8 cellular contexts compared by ENCODE assay signal in the genomic region with DNA sequence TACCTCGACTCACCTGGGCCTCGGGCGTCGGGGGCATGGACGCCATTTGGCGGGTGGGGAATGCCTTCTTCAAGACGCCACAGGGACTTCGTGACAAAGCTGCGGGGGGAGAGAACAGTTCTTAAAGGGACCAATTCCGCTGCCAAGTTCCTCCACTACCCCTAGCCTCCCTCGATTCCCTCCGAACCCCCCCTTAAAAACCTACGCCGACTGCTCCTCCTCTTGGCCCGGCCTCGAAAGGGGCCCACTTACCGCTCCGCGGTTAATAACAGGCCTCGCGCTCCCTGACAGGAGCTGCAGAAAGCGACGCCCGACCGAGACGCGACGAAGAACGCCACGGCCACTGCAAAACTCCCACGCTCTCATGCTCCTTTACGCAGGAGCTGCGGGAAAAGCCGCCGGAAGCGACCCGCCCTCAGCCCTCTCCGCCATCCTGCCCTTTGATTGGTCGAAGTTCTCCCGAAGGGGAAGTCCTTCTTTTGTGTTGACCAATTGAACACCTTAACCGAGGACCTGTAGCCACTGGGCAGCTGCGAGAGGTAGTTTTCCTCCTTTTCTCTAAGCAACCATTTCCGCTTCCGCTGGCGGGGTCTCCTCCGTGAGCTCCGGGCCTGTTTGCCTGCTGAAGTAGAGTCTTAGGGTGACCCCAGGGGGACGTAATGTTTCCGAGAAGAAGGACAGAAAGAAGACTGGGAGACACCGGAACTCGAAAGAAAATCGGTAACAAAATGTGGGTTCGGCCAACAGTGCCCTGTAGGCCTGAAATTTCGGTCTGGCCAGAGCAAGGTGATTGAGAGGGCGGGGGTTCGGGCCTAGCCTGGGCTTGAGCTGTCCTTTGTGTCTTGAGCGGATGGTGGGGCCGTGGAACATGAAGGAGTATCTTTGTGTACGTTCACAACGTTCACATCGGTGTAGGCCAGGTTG. TPM values are rescaled to one million over a fixed set of nuclear protein-coding genes. Genes with fewer than 3 reads are reported as not detected.
DNase-seq lines count a peak whose midpoint lies in the region; ATAC-seq and TF ChIP-seq lines count a peak whose summit lies in the region.

Gene NAA60, plus strand, starts transcription at position 573 of the 924 bp plus-strand sequence. CDS start 32,548 bp downstream, outside the sequence.
A gene with protein sequence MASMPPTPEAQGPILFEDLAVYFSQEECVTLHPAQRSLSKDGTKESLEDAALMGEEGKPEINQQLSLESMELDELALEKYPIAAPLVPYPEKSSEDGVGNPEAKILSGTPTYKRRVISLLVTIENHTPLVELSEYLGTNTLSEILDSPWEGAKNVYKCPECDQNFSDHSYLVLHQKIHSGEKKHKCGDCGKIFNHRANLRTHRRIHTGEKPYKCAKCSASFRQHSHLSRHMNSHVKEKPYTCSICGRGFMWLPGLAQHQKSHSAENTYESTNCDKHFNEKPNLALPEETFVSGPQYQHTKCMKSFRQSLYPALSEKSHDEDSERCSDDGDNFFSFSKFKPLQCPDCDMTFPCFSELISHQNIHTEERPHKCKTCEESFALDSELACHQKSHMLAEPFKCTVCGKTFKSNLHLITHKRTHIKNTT (minus strand): TSS at position 397 of the 924 bp plus-strand sequence. CDS start 351 bp downstream, at position 46.

- peak within 1 kb of the TSS; percentile 81 for H3K27ac ChIP-seq in lower lobe of right lung

- H3K36me3 ChIP-seq in lower lobe of right lung: peaks cover 20% of the 10 kb centered on the region

- H3K27me3 ChIP-seq in lower lobe of right lung (ENCODE audit: low read depth): no peaks in the 10 kb centered on the region

- peaks cover 14% of the 10 kb centered on the region for H3K9me3 Mint-ChIP-seq in activated CD8-positive, alpha-beta T cell treated with anti-CD3 and anti-CD28 coated beads, Interleukin-2, amount 10 ng/mL, durations not matched to agents 7 days and 5 days (ENCODE audit: insufficient read depth)

- H3K27ac Mint-ChIP-seq in activated CD8-positive, alpha-beta T cell treated with anti-CD3 and anti-CD28 coated beads, Interleukin-2, amount 10 ng/mL, durations not matched to agents 7 days and 5 days: peak within 1 kb of the TSS; percentile 96

- H3K36me3 Mint-ChIP-seq in activated CD8-positive, alpha-beta T cell treated with anti-CD3 and anti-CD28 coated beads, Interleukin-2, amount 10 ng/mL, durations not matched to agents 7 days and 5 days (ENCODE audit: low read depth): peaks cover 54% of the 10 kb centered on the region

- POLR2A ChIA-PET in activated CD8-positive, alpha-beta T cell treated with anti-CD3 and anti-CD28 coated beads, Interleukin-2, amount 10 ng/mL, durations not matched to agents 7 days and 5 days (lab: Charles Lee): interaction anchor here (0.7 to 2.4 kb wide), 9 partner anchors 10 to 234 kb away, joined by 3 to 26 read pairs (median 5); partner anchors contain the start of genes CLUAP1, ZNF174, ZNF263 and ZSCAN32

- H3K4me3 ChIP-seq in lower lobe of right lung: peak within 1 kb of the TSS; percentile 68

- TF ChIP-seq CTCF in lower lobe of right lung (IDR thresholded peaks at IDR 0.05): no peak

- H3K9me3 ChIP-seq in lower lobe of right lung: no peaks in the 10 kb centered on the region

- H3K4me1 ChIP-seq in lower lobe of right lung: peaks cover 11% of the 10 kb centered on the region

- H3K27me3 Mint-ChIP-seq in activated CD8-positive, alpha-beta T cell treated with anti-CD3 and anti-CD28 coated beads, Interleukin-2, amount 10 ng/mL, durations not matched to agents 7 days and 5 days (ENCODE audit: low read depth): no peaks in the 10 kb centered on the region

- peak within 1 kb of the TSS; percentile 95 for H3K4me3 Mint-ChIP-seq in activated CD8-positive, alpha-beta T cell treated with anti-CD3 and anti-CD28 coated beads, Interleukin-2, amount 10 ng/mL, durations not matched to agents 7 days and 5 days

- CTCF ChIA-PET in activated CD8-positive, alpha-beta T cell treated with anti-CD3 and anti-CD28 coated beads, Interleukin-2, amount 10 ng/mL, durations not matched to agents 7 days and 5 days (lab: Charles Lee): interaction anchor here (0.6 to 1.8 kb wide), 10 partner anchors 11 to 294 kb away, joined by 3 to 8 read pairs (median 4); partner anchors contain the start of genes ZNF174 and ZSCAN32

- H3K4me1 Mint-ChIP-seq in activated CD8-positive, alpha-beta T cell treated with anti-CD3 and anti-CD28 coated beads, Interleukin-2, amount 10 ng/mL, durations not matched to agents 7 days and 5 days (ENCODE audit: low read depth): peaks cover 22% of the 10 kb centered on the region

- intact Hi-C loops in lower lobe of right lung (cut with DNase I): no loop called here

- DNase-seq in AG08395 (ENCODE audit: low spot score): peak; percentile 91
- DNase-seq in NCI-H524 treated with DMSO at 0.1 percent for 48 hours (lab: John Stamatoyannopoulos, UW): peak; percentile 55
- peak; percentile 87 for DNase-seq in activated CD8-positive, alpha-beta T cell treated with anti-CD3 and anti-CD28 coated beads, Interleukin-2, amount 10 ng/mL, durations not matched to agents 7 days and 5 days
- peak; percentile 72 for DNase-seq in effector CD4-positive, alpha-beta T cell
- DNase-seq in lower lobe of right lung: peak; percentile 84
- peak; percentile 52 to 56 (median 54) for DNase-seq in stimulated activated CD4-positive, alpha-beta T cell treated with anti-CD3 and anti-CD28 coated beads, TNF-alpha, amount 100 ng/mL, for 1 hour (ENCODE audit: low read depth in 3 of 3, low spot score in 1 of 3)

- ATAC-seq in GM19023 (IDR thresholded peaks at IDR 0.05; ENCODE audit: unreplicated experiment) (peak; percentile 91), HG03342 (IDR thresholded peaks at IDR 0.05; ENCODE audit: unreplicated experiment) (peak; percentile 93), lower lobe of right lung (peak; percentile 98)
- peak; percentile 94 for ATAC-seq in activated CD8-positive, alpha-beta T cell treated with anti-CD3 and anti-CD28 coated beads, Interleukin-2, amount 10 ng/mL, durations not matched to agents 7 days and 5 days

RNA-seq across cellular contexts. Expression of gene NAA60, which starts in this region (rescaled TPM):
- total RNA-seq in activated CD8-positive, alpha-beta T cell treated with anti-CD3 and anti-CD28 coated beads, Interleukin-2, amount 10 ng/mL, durations not matched to agents 7 days and 5 days: 10 to 100 TPM; 46.3 to 49.0 TPM
- 56.3 TPM for total RNA-seq in lower lobe of right lung

RNA-seq across cellular contexts. Expression of the second gene that starts in this region (rescaled TPM):
- 1 to 10 TPM; 2.4 to 2.7 TPM for total RNA-seq in activated CD8-positive, alpha-beta T cell treated with anti-CD3 and anti-CD28 coated beads, Interleukin-2, amount 10 ng/mL, durations not matched to agents 7 days and 5 days
- total RNA-seq in lower lobe of right lung: 4.4 TPM

Comparison
In these comparisons a context has a peak if more than half of its experiments do, and no peak if none do; other contexts are left out.
1. Peak in every context shown above with its lines: DNase-seq, ATAC-seq, H3K4me3 ChIP-seq and H3K27ac ChIP-seq.